Comparison of ENCODE assay signal across 36 cellular contexts in the genomic region with DNA sequence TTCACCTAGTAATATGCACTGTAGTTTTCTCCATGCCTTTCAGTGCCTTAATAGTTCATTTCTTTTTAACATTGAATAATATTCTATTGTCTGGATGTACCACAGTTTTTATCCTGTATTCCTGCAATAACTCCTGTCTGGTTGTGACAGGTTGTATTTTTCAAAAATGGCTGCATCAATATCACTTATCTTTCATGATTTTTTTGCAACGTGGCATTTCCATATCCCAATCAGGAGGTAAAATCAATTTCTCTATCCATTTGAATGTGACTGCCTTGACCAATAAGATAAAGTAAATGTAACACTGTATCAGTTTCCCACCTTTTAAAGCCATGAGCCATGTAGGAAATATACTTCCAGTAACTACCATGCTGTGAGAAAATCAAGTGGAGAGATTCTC. TPM values are rescaled to one million over a fixed set of nuclear protein-coding genes. Genes with fewer than 3 reads are reported as not detected.
"Had no signal": no experiment of that assay in that cellular context is flagged by ENCODE, and none has a peak within 500 bp of the region (broad histone marks: within the 10 kb centered on the region; RNA-seq: fewer than 3 reads in every experiment).

No MANE protein-coding gene starts in this region.

- ATAC-seq: activated naive CD4-positive, alpha-beta T cell treated with anti-CD3 and anti-CD28 coated beads, Interleukin-2, amount 50 U/mL, for 72 hours; activated naive CD8-positive, alpha-beta T cell treated with anti-CD3 and anti-CD28 coated beads, Interleukin-2, amount 50 U/mL, for 24 hours; activated T-cell treated with anti-CD3 and anti-CD28 coated beads, Interleukin-2, amount 50 U/mL, for 4 hours; activated T-cell treated with anti-CD3 and anti-CD28 coated beads, Interleukin-2, amount 50 U/mL, for 72 hours; activated T-helper 17 cell treated with anti-CD3 and anti-CD28 coated beads, Interleukin-2, amount 50 U/mL, for 72 hours; body of pancreas had no signal

- H3K27me3 ChIP-seq: adrenal gland, ascending aorta, body of pancreas, brain microvascular endothelial cell, breast epithelium, cardiac muscle cell had no signal

- H3K27ac ChIP-seq: adrenal gland, ascending aorta, body of pancreas, brain microvascular endothelial cell, breast epithelium, cardiac muscle cell had no signal

- H3K36me3 ChIP-seq: adrenal gland, ascending aorta, brain microvascular endothelial cell, breast epithelium, cardiac muscle cell had no signal

- H3K4me3 ChIP-seq: adrenal gland, ascending aorta, body of pancreas, breast epithelium, cardiac muscle cell had no signal

- H3K4me1 ChIP-seq: adrenal gland, ascending aorta, body of pancreas, breast epithelium had no signal

- H3K9me3 ChIP-seq: adrenal gland, ascending aorta, body of pancreas, breast epithelium had no signal

- DNase-seq: activated effector memory CD4-positive, alpha-beta T cell treated with anti-CD3 and anti-CD28 coated beads, Interleukin-2, amount 50 U/mL, for 16 hours; activated effector memory CD4-positive, alpha-beta T cell treated with Interleukin-2 at 50 U/mL for 16 hours; activated gamma-delta T cell; activated gamma-delta T cell treated with Interleukin-2 at 50 U/mL for 16 hours; activated naive CD4-positive, alpha-beta T cell; activated naive CD4-positive, alpha-beta T cell treated with anti-CD3 and anti-CD28 coated beads for 36 hours; activated naive CD4-positive, alpha-beta T cell treated with anti-CD3 and anti-CD28 coated beads, Interleukin-2, amount 10 ng/mL, durations not matched to agents 7 days and 5 days; activated naive CD4-positive, alpha-beta T cell treated with anti-CD3 and anti-CD28 coated beads, Interleukin-2, amount 50 U/mL, for 16 hours; activated naive CD4-positive, alpha-beta T cell treated with Interleukin-2 at 50 U/mL for 16 hours; activated naive CD8-positive, alpha-beta T cell treated with anti-CD3 and anti-CD28 coated beads for 36 hours; activated naive CD8-positive, alpha-beta T cell treated with anti-CD3 and anti-CD28 coated beads, Interleukin-2, amount 10 ng/mL, durations not matched to agents 7 days and 5 days; activated naive CD8-positive, alpha-beta T cell treated with anti-CD3 and anti-CD28 coated beads, Interleukin-2, amount 50 U/mL, for 24 hours; activated T-cell treated with anti-CD3 and anti-CD28 coated beads, Interleukin-2, amount 50 U/mL, for 1 hour; activated T-cell treated with anti-CD3 and anti-CD28 coated beads, Interleukin-2, amount 50 U/mL, for 24 hours; activated T-cell treated with anti-CD3 and anti-CD28 coated beads, Interleukin-2, amount 50 U/mL, for 4 hours; activated T-cell treated with anti-CD3 and anti-CD28 coated beads, Interleukin-2, amount 50 U/mL, for 48 hours; activated T-cell treated with anti-CD3 and anti-CD28 coated beads, Interleukin-2, amount 50 U/mL, for 72 hours; adrenal gland; amniotic stem cell; amygdala; anterior cingulate cortex; aorta; body of pancreas; brain microvascular endothelial cell; caudate nucleus; central memory CD4-positive, alpha-beta T cell; cerebellar nuclear complex had no signal

- FAIRE-seq: astrocyte, bronchial epithelial cell had no signal

RNA-seq across cellular contexts. Expression of gene EPHA3, which starts 27.5 kb away (rescaled TPM):
- total RNA-seq: activated naive CD4-positive, alpha-beta T cell treated with anti-CD3 and anti-CD28 coated beads for 36 hours; activated naive CD8-positive, alpha-beta T cell treated with anti-CD3 and anti-CD28 coated beads, Interleukin-2, amount 10 ng/mL, durations not matched to agents 7 days and 5 days; activated T-cell treated with anti-CD3 and anti-CD28 coated beads, Interleukin-2, amount 50 U/mL, for 4 hours; activated T-helper 1 cell treated with anti-CD3 and anti-CD28 coated beads, Interleukin-12 subunit alpha, Interleukin-12 subunit beta, Interleukin-2, Interleukin-4 antibody, amounts not matched to agents 30 ng/mL and 10 ng/mL and 1 ng/mL, durations not matched to agents 14 hours and 24 hours and 36 hours; activated T-helper 2 cell treated with anti-CD3 and anti-CD28 coated beads, Interferon-gamma antibody, Interleukin-2, Interleukin-4, amounts not matched to agents 10 μg/mL and 5 μg/mL and 100 μg/mL, durations not matched to agents 14 hours and 24 hours and 36 hours had no signal
